ENCODE assay signal across 25 cellular contexts in genomic region chrX:39841604-39842003, GRCh38.
"Had no signal": no experiment of that assay in that cellular context is flagged by ENCODE, and none has a peak within 500 bp of the region (broad histone marks: within the 10 kb centered on the region; RNA-seq: fewer than 3 reads in every experiment).

No MANE protein-coding gene starts in this region.

- H3K36me3 ChIP-seq: brain microvascular endothelial cell, pancreas, right atrium auricular region, spleen, upper lobe of right lung had no signal

- H3K4me3 ChIP-seq: pancreas, psoas muscle, right atrium auricular region, spleen, upper lobe of right lung had no signal

- H3K27ac Mint-ChIP-seq: activated CD4-positive, alpha-beta T cell treated with anti-CD3 and anti-CD28 coated beads, Interleukin-2, amount 10 ng/mL, durations not matched to agents 7 days and 5 days; activated CD8-positive, alpha-beta memory T cell treated with anti-CD3 and anti-CD28 coated beads, Interleukin-2, amount 10 ng/mL, durations not matched to agents 7 days and 5 days; activated CD8-positive, alpha-beta T cell treated with anti-CD3 and anti-CD28 coated beads for 36 hours; activated naive CD8-positive, alpha-beta T cell treated with anti-CD3 and anti-CD28 coated beads, Interleukin-2, amount 50 U/mL, for 24 hours had no signal

- H3K4me1 ChIP-seq: pancreas, psoas muscle, right atrium auricular region, spleen, upper lobe of right lung had no signal

- H3K4me3 Mint-ChIP-seq: activated CD4-positive, alpha-beta T cell treated with anti-CD3 and anti-CD28 coated beads, Interleukin-2, amount 10 ng/mL, durations not matched to agents 7 days and 5 days; activated CD8-positive, alpha-beta memory T cell treated with anti-CD3 and anti-CD28 coated beads, Interleukin-2, amount 10 ng/mL, durations not matched to agents 7 days and 5 days; activated CD8-positive, alpha-beta T cell treated with anti-CD3 and anti-CD28 coated beads for 36 hours; activated naive CD8-positive, alpha-beta T cell treated with anti-CD3 and anti-CD28 coated beads, Interleukin-2, amount 50 U/mL, for 24 hours; nephron had no signal

- H3K27me3 Mint-ChIP-seq: activated CD4-positive, alpha-beta T cell treated with anti-CD3 and anti-CD28 coated beads, Interleukin-2, amount 10 ng/mL, durations not matched to agents 7 days and 5 days; activated CD8-positive, alpha-beta memory T cell treated with anti-CD3 and anti-CD28 coated beads, Interleukin-2, amount 10 ng/mL, durations not matched to agents 7 days and 5 days; activated CD8-positive, alpha-beta T cell treated with anti-CD3 and anti-CD28 coated beads for 36 hours had no signal

- H3K27me3 ChIP-seq: brain microvascular endothelial cell, pancreas, right atrium auricular region, spleen, upper lobe of right lung had no signal

- H3K9me3 Mint-ChIP-seq: activated CD4-positive, alpha-beta T cell treated with anti-CD3 and anti-CD28 coated beads, Interleukin-2, amount 10 ng/mL, durations not matched to agents 7 days and 5 days; activated CD8-positive, alpha-beta T cell treated with anti-CD3 and anti-CD28 coated beads for 36 hours; activated naive CD8-positive, alpha-beta T cell treated with anti-CD3 and anti-CD28 coated beads, Interleukin-2, amount 50 U/mL, for 24 hours had no signal

- H3K27ac ChIP-seq: brain microvascular endothelial cell, pancreas, psoas muscle, right atrium auricular region, spleen, upper lobe of right lung had no signal

- H3K9me3 ChIP-seq: pancreas, psoas muscle, right atrium auricular region, spleen, upper lobe of right lung had no signal

- DNase-seq: activated CD4-positive, alpha-beta T cell treated with anti-CD3 and anti-CD28 coated beads, Interleukin-2, amount 10 ng/mL, durations not matched to agents 7 days and 5 days; activated CD4-positive, CD25-positive, alpha-beta regulatory T cell treated with anti-CD3 and anti-CD28 coated beads, Interleukin-2, amount 50 U/mL, for 72 hours; activated CD8-positive, alpha-beta memory T cell treated with anti-CD3 and anti-CD28 coated beads, Interleukin-2, amount 10 ng/mL, durations not matched to agents 7 days and 5 days; activated CD8-positive, alpha-beta T cell treated with anti-CD3 and anti-CD28 coated beads for 36 hours; activated effector memory CD4-positive, alpha-beta T cell treated with anti-CD3 and anti-CD28 coated beads, Interleukin-2, amount 50 U/mL, for 16 hours; activated naive CD4-positive, alpha-beta T cell treated with anti-CD3 and anti-CD28 coated beads, Interleukin-2, amount 50 U/mL, for 16 hours; activated naive CD8-positive, alpha-beta T cell treated with anti-CD3 and anti-CD28 coated beads, Interleukin-2, amount 50 U/mL, for 24 hours; activated T-cell treated with anti-CD3 and anti-CD28 coated beads for 4 hours; brain microvascular endothelial cell; central memory CD4-positive, alpha-beta T cell; effector memory CD4-positive, alpha-beta T cell; foreskin melanocyte; glutamatergic neuron; hippocampal formation; islet precursor cell; left cardiac atrium; pancreas; psoas muscle; spleen; stimulated activated CD4-positive, alpha-beta T cell treated with anti-CD3 and anti-CD28 coated beads, Interleukin-4, amount 100 ng/mL, for 1 hour; stimulated activated naive CD4-positive, alpha-beta T cell treated with Interleukin-2 at 50 U/mL for 16 hours; T-helper 2 cell; upper lobe of right lung had no signal

- H3K4me1 Mint-ChIP-seq: activated CD4-positive, alpha-beta T cell treated with anti-CD3 and anti-CD28 coated beads, Interleukin-2, amount 10 ng/mL, durations not matched to agents 7 days and 5 days; activated CD8-positive, alpha-beta memory T cell treated with anti-CD3 and anti-CD28 coated beads, Interleukin-2, amount 10 ng/mL, durations not matched to agents 7 days and 5 days; activated naive CD8-positive, alpha-beta T cell treated with anti-CD3 and anti-CD28 coated beads, Interleukin-2, amount 50 U/mL, for 24 hours had no signal
